1 cellular context compared by ENCODE assay signal in genomic region chr16:73031155-73031866, GRCh38.
TF ChIP-seq lines count a peak whose summit lies in the region.

No MANE protein-coding gene starts in this region.

TF ChIP-seq in neural cell, 6 proteins besides CTCF, POLR2A, EP300 and RAD21 (continued from another document):
- TF ChIP-seq, protein P1, sequence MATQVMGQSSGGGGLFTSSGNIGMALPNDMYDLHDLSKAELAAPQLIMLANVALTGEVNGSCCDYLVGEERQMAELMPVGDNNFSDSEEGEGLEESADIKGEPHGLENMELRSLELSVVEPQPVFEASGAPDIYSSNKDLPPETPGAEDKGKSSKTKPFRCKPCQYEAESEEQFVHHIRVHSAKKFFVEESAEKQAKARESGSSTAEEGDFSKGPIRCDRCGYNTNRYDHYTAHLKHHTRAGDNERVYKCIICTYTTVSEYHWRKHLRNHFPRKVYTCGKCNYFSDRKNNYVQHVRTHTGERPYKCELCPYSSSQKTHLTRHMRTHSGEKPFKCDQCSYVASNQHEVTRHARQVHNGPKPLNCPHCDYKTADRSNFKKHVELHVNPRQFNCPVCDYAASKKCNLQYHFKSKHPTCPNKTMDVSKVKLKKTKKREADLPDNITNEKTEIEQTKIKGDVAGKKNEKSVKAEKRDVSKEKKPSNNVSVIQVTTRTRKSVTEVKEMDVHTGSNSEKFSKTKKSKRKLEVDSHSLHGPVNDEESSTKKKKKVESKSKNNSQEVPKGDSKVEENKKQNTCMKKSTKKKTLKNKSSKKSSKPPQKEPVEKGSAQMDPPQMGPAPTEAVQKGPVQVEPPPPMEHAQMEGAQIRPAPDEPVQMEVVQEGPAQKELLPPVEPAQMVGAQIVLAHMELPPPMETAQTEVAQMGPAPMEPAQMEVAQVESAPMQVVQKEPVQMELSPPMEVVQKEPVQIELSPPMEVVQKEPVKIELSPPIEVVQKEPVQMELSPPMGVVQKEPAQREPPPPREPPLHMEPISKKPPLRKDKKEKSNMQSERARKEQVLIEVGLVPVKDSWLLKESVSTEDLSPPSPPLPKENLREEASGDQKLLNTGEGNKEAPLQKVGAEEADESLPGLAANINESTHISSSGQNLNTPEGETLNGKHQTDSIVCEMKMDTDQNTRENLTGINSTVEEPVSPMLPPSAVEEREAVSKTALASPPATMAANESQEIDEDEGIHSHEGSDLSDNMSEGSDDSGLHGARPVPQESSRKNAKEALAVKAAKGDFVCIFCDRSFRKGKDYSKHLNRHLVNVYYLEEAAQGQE (IDR thresholded peaks at IDR 0.05; ENCODE audit: borderline replicate concordance): no peak
- TF ChIP-seq EZH2 (IDR thresholded peaks at IDR 0.05; ENCODE audit: borderline replicate concordance, insufficient read depth, low read length, poor library complexity, severe bottlenecking): no peak
- no peak for TF ChIP-seq TAF1 (IDR thresholded peaks at IDR 0.05; ENCODE audit: low read depth)
- TF ChIP-seq SMC3 (conservative IDR thresholded peaks at IDR 0.05; ENCODE audit: poor library complexity): no peak
TF ChIP-seq in neural cell: peak in this region for 0.
